ENCODE assay signal across 8 cellular contexts in the genomic region with DNA sequence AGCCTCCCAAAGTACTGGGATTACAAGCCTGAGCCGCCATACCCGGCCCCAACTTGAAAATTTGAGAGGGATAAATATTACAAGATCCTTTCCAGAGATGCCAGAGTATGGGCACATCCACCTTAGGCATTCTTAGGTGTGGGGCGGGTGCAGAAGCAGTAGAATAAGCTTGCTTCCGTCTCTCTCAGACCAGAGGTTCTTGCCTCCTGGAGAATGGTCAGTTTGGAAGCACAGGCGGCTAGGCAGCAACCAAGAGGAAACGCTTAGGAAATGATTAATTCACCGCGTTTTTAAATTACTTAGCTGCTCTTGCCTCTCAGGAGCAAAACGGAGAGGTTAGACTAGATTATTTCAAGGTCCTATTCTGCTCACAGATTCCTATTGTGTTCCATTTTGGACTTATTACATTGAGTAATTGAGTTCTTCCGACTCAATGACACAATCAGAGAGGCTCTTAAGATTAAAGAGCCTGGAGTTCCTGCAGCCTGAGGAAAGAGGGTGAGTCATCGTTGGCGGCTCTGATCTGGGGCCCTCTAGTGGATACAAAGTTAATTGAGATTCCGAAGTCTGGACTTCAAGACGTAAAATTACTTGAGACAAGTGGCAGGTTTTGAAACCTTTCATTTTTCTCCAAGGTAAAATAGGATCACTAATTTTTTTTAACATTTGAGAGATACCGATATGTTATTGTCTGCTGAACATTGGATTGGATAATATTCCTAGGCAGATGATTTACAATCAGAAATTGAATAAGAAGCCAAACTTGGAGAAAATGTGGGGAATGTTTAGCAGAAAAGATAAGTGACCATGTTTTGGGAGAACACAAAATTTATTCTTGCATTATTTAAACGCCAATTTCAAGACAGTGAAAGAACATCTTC. TPM values are rescaled to one million over a fixed set of nuclear protein-coding genes. Genes with fewer than 3 reads are reported as not detected.
DNase-seq lines count a peak whose midpoint lies in the region; ATAC-seq lines count a peak whose summit lies in the region.

No MANE protein-coding gene starts in this region.

- H3K27ac ChIP-seq in muscle layer of duodenum (ENCODE audit: low read length) = no peak overlapping the region

- no peaks in the 10 kb centered on the region for H3K27me3 ChIP-seq in muscle layer of duodenum (ENCODE audit: low read depth, low read length)

- H3K4me1 ChIP-seq in muscle layer of duodenum (ENCODE audit: control insufficient read depth in 1 of 2, insufficient read depth in 2 of 2, low read length in 2 of 2) = no peaks in the 10 kb centered on the region

- H3K4me3 ChIP-seq in muscle layer of duodenum (ENCODE audit: low read depth in 1 of 2, low read length in 2 of 2) = peak overlapping the region; percentile 11 to 42

- no peaks in the 10 kb centered on the region for H3K9me3 ChIP-seq in muscle layer of duodenum (ENCODE audit: control insufficient read depth in 1 of 2, low read length in 2 of 2)

- peak; percentile 86 for DNase-seq in GM03348 (ENCODE audit: low spot score)
- DNase-seq in NOMO-1 treated with dmso at 0.1 percent for 144 hours (lab: John Stamatoyannopoulos, UW; ENCODE audit: unreplicated experiment) = peak; percentile 93
- peak; percentile 45 for DNase-seq in activated T-cell treated with anti-CD3 and anti-CD28 coated beads for 24 hours (ENCODE audit: low read depth)
- DNase-seq in stimulated activated CD8-positive, alpha-beta memory T cell treated with anti-CD3 and anti-CD28 coated beads, Interleukin-7, amount 100 ng/mL, for 1 hour (ENCODE audit: low read depth in 2 of 2) = peak; percentile 4 to 14

- ATAC-seq in HG03442 (IDR thresholded peaks at IDR 0.05; ENCODE audit: unreplicated experiment) = peak; percentile 67
- peak; percentile 99 for ATAC-seq in esophagus mucosa
- no peak for ATAC-seq in HG02970 (IDR thresholded peaks at IDR 0.05; ENCODE audit: low FRiP score, unreplicated experiment)

- H3K36me3 ChIP-seq in muscle layer of duodenum (ENCODE audit: control insufficient read depth in 1 of 2, insufficient read depth in 2 of 2, low read length in 2 of 2) = no peaks in the 10 kb centered on the region

RNA-seq across cellular contexts. Expression of a gene that starts 5.8 kb away (rescaled TPM):
- not detected for total RNA-seq in esophagus mucosa

Comparison
In these comparisons a context has a peak if more than half of its experiments do, and no peak if none do; other contexts are left out.
1. DNase-seq: peak in every context shown above with its lines; median percentile 93 in NOMO-1 treated with dmso at 0.1 percent for 144 hours; 86 in GM03348; 45 in activated T-cell treated with anti-CD3 and anti-CD28 coated beads for 24 hours; 9 in stimulated activated CD8-positive, alpha-beta memory T cell treated with anti-CD3 and anti-CD28 coated beads, Interleukin-7, amount 100 ng/mL, for 1 hour.